Comparison of ENCODE assay signal across 7 cellular contexts in the genomic region with DNA sequence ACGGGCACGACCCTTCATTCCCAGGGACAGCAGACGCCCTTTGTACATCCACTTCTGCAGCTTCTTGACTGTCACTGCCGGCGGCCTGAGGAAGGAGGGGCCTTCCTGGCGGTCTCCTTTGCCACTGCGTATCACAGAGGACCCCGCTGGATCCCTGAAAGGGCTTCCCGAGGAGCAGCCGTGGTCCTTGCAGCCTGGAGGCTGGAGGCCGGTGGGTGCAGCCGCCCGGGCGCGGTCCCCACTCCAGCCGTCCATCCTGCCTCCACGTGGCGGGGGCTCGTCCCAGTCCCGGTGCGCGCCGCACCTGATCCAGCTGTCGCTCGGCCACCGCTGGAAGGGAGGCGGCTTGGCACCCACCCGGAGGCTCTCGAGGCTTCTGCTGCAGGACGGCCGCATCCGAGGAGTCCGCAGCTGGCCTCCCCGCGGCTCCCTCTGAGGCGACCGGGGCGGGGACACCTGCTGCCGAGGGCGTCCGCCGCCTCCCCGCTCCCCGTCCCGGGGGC. TPM values are rescaled to one million over a fixed set of nuclear protein-coding genes. Genes with fewer than 3 reads are reported as not detected.
A peak's percentile ranks its signal among the peaks of the same experiment; 100 is the strongest.
DNase-seq lines count a peak whose midpoint lies in the region; ATAC-seq, FAIRE-seq and TF ChIP-seq lines count a peak whose summit lies in the region.

No MANE protein-coding gene starts in this region.

- no peak for TF ChIP-seq CTCF in pancreas (IDR thresholded peaks at IDR 0.05)

- WGBS in pancreas, 2 donors: 1% methylated on average over 41 to 45 of the region's 45 CpGs

- FAIRE-seq in pancreas (lab: Jason Lieb, UNC): no peak

- DNase-seq in NCI-H1092 treated with DMSO at 0.1 percent for 48 hours (lab: John Stamatoyannopoulos, UW): peak; percentile 59
- peak; percentile 17 for DNase-seq in activated T-cell treated with anti-CD3 and anti-CD28 coated beads for 4 hours
- DNase-seq in globus pallidus (ENCODE audit: low spot score): peak; percentile 2
- peak in 2 of 6 donors; percentile 57 to 89 for DNase-seq in pancreas
- no peak for DNase-seq in medulla oblongata (ENCODE audit: extremely low spot score)

- H3K27ac ChIP-seq in pancreas: peak overlapping the region; percentile 96 to 97 (median 97)

- no peaks in the 10 kb centered on the region for H3K9me3 ChIP-seq in pancreas

- intact Hi-C loops in pancreas (cut with DNase I): loop anchor here in 1 of 3 donors (10.0 kb wide), 1 partner anchor 54 kb away; the partner anchor contains the start of gene C1orf52

- no peaks in the 10 kb centered on the region for H3K36me3 ChIP-seq in pancreas

- H3K4me1 ChIP-seq in pancreas: peaks cover 11 to 22% (median 19%) of the 10 kb centered on the region in 3 donors

- peak overlapping the region; percentile 60 to 94 (median 86) for H3K4me3 ChIP-seq in pancreas

- ATAC-seq in GM18519 (IDR thresholded peaks at IDR 0.05; ENCODE audit: low FRiP score, unreplicated experiment) (peak; percentile 21), HG02571 (IDR thresholded peaks at IDR 0.05; ENCODE audit: unreplicated experiment) (peak; percentile 45), pancreas (peak; percentile 31 to 61 (median 38))

- H3K27me3 ChIP-seq in pancreas: no peaks in the 10 kb centered on the region

RNA-seq across cellular contexts. Expression of gene SYDE2, which starts 0.4 kb away (rescaled TPM):
- total RNA-seq in pancreas: 1 to 10 TPM; 4.9 to 6.6 (median 5.5) TPM
- polyA plus RNA-seq in pancreas: 1 to 10 TPM; 1.3 to 1.6 TPM

RNA-seq across cellular contexts. Expression of gene C1orf52, which starts 59.0 kb away (rescaled TPM):
- 10 to 100 TPM in 2 of 6 donors, 1 to 10 TPM in 4; 8.0 to 12.8 (median 9.7) TPM for total RNA-seq in pancreas
- 10 to 100 TPM; 14.0 to 16.7 TPM for polyA plus RNA-seq in pancreas
